Comparison of ENCODE assay signal across 15 cellular contexts in the genomic region with DNA sequence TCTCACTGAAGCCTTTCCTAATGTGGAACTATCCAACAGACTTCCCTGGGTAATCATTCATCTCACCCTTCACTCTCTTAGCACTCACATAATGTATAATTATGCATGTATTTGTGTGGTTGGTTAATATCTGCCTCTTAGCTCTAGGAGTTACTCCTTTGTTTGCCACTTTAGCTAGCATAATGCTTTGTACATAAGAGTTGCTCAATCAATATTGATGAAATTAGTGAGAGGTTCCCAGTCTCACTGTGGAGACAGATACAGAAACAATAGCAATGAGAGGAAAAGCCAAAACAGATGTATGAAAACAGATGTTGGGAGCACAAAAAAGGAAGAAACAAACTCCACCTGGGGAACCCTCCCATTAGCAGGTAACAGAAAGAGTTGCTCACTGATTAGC.
"Had no signal": no experiment of that assay in that cellular context is flagged by ENCODE, and none has a peak within 500 bp of the region (broad histone marks: within the 10 kb centered on the region; RNA-seq: fewer than 3 reads in every experiment).

No MANE protein-coding gene starts in this region.

- H3K27me3 Mint-ChIP-seq: naive thymus-derived CD4-positive, alpha-beta T cell had no signal

- DNase-seq: dermis blood vessel endothelial cell; dorsolateral prefrontal cortex; effector CD4-positive, alpha-beta T cell; effector memory CD4-positive, alpha-beta T cell; foreskin keratinocyte; head of caudate nucleus; heart right ventricle; hippocampal formation; left cardiac atrium; left ventricle myocardium inferior; lower lobe of right lung; mesenchymal stem cell; midbrain; naive thymus-derived CD4-positive, alpha-beta T cell had no signal

- H3K4me3 Mint-ChIP-seq: naive thymus-derived CD4-positive, alpha-beta T cell had no signal

- H3K27ac Mint-ChIP-seq: naive thymus-derived CD4-positive, alpha-beta T cell had no signal

- ATAC-seq: foreskin keratinocyte; gastroesophageal sphincter; heart right ventricle; left cardiac atrium; lower lobe of right lung; naive thymus-derived CD4-positive, alpha-beta T cell had no signal
